Comparison of ENCODE assay signal across 1 cellular context in the genomic region with DNA sequence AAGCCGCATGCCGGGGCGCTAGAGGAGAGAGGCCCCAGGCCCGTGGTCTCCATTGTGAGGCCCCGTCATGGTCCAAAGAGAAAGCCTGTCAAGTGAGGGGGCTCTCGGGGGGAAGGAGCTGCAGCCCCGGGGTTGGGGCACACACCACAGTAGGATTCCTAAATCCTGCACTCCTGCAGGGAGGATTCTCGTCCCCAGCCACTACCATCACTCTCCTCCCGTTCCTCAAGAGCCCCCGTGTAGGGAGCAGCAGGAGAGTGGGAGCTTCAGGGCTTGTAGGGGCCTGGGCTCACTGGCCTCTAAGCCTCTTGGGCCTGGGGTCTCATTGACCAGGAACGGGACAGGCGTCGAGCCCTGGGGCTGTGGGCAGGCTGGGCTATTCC.
TF ChIP-seq lines count a peak whose summit lies in the region.

No MANE protein-coding gene starts in this region.

TF ChIP-seq in HepG2, 621 proteins besides CTCF, POLR2A, EP300 and RAD21 (continues in another document):
- 0 out of 2 replicates have a peak, but pooled peaks have one; percentile 12 for TF ChIP-seq ZBTB1 (CRISPR knock-in tag; IDR thresholded peaks at IDR 0.05; ENCODE audit: borderline replicate concordance)
- 0 out of 2 replicates have a peak, but pooled peaks have one; percentile 2 for TF ChIP-seq ZNF724P (CRISPR knock-in tag; IDR thresholded peaks at IDR 0.05; ENCODE audit: borderline replicate concordance)
- peak; percentile 9; the same call in 1 of the 2 replicates for TF ChIP-seq DMAP1 (CRISPR knock-in tag; IDR thresholded peaks at IDR 0.05)
- TF ChIP-seq, protein P1, sequence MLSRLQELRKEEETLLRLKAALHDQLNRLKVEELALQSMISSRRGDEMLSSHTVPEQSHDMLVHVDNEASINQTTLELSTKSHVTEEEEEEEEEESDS (CRISPR knock-in tag; IDR thresholded peaks at IDR 0.05; ENCODE audit: borderline replicate concordance), result peak; percentile 60; the same call in 1 of the 2 replicates
- peak; percentile 23 for TF ChIP-seq MED8 (CRISPR knock-in tag; IDR thresholded peaks at IDR 0.05; ENCODE audit: insufficient replicate concordance)
- peak; percentile 1 for TF ChIP-seq JARID2 (CRISPR knock-in tag; IDR thresholded peaks at IDR 0.05; ENCODE audit: insufficient replicate concordance)
- TF ChIP-seq ZNF224 (CRISPR knock-in tag; IDR thresholded peaks at IDR 0.05), result 0 out of 2 replicates have a peak, but pooled peaks have one; percentile 41
- no peak for TF ChIP-seq ZNF543 (CRISPR knock-in tag; IDR thresholded peaks at IDR 0.05)
- 0 out of 2 replicates have a peak, but pooled peaks have one; percentile 19 for TF ChIP-seq ZNF446 (CRISPR knock-in tag; IDR thresholded peaks at IDR 0.05)
- TF ChIP-seq, protein P2, sequence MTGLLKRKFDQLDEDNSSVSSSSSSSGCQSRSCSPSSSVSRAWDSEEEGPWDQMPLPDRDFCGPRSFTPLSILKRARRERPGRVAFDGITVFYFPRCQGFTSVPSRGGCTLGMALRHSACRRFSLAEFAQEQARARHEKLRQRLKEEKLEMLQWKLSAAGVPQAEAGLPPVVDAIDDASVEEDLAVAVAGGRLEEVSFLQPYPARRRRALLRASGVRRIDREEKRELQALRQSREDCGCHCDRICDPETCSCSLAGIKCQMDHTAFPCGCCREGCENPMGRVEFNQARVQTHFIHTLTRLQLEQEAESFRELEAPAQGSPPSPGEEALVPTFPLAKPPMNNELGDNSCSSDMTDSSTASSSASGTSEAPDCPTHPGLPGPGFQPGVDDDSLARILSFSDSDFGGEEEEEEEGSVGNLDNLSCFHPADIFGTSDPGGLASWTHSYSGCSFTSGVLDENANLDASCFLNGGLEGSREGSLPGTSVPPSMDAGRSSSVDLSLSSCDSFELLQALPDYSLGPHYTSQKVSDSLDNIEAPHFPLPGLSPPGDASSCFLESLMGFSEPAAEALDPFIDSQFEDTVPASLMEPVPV (CRISPR knock-in tag; IDR thresholded peaks at IDR 0.05), result peak; percentile 23; the same call in 1 of the 2 replicates
- TF ChIP-seq ZNF569 (CRISPR knock-in tag; IDR thresholded peaks at IDR 0.05; ENCODE audit: borderline replicate concordance), result 0 out of 2 replicates have a peak, but pooled peaks have one; percentile 22
- 0 out of 2 replicates have a peak, but pooled peaks have one; percentile 40 for TF ChIP-seq ZNF816 (CRISPR knock-in tag; IDR thresholded peaks at IDR 0.05; ENCODE audit: borderline replicate concordance)
- TF ChIP-seq ZSCAN31 (CRISPR knock-in tag; IDR thresholded peaks at IDR 0.05; ENCODE audit: low read depth), result peak; percentile 62
- TF ChIP-seq MTF2 (CRISPR knock-in tag; IDR thresholded peaks at IDR 0.05; ENCODE audit: borderline replicate concordance), result 0 out of 2 replicates have a peak, but pooled peaks have one; percentile 11
- TF ChIP-seq ZC3H13 (CRISPR knock-in tag; IDR thresholded peaks at IDR 0.05), result 0 out of 2 replicates have a peak, but pooled peaks have one; percentile 66
- no peak for TF ChIP-seq HNF4G (IDR thresholded peaks at IDR 0.05; ENCODE audit: borderline replicate concordance, low read depth, low read length)
- TF ChIP-seq HNF4G (CRISPR knock-in tag; IDR thresholded peaks at IDR 0.05; ENCODE audit: borderline replicate concordance, low read depth), result 0 out of 2 replicates have a peak, but pooled peaks have one; percentile 3
- TF ChIP-seq, protein P3, sequence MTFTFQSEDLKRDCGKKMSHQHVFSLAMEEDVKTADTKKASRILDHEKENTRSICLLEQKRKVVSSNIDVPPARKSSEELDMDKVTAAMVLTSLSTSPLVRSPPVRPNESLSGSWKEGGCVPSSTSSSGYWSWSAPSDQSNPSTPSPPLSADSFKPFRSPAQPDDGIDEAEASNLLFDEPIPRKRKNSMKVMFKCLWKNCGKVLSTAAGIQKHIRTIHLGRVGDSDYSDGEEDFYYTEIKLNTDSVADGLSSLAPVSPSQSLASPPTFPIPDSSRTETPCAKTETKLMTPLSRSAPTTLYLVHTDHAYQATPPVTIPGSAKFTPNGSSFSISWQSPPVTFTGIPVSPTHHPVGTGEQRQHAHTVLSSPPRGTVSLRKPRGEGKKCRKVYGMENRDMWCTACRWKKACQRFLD (CRISPR knock-in tag; IDR thresholded peaks at IDR 0.05; ENCODE audit: borderline replicate concordance), result peak; percentile 56; the same call in 1 of the 2 replicates
- 0 out of 2 replicates have a peak, but pooled peaks have one; percentile 10 for TF ChIP-seq EEA1 (CRISPR knock-in tag; IDR thresholded peaks at IDR 0.05; ENCODE audit: borderline replicate concordance)
- TF ChIP-seq, protein P4, sequence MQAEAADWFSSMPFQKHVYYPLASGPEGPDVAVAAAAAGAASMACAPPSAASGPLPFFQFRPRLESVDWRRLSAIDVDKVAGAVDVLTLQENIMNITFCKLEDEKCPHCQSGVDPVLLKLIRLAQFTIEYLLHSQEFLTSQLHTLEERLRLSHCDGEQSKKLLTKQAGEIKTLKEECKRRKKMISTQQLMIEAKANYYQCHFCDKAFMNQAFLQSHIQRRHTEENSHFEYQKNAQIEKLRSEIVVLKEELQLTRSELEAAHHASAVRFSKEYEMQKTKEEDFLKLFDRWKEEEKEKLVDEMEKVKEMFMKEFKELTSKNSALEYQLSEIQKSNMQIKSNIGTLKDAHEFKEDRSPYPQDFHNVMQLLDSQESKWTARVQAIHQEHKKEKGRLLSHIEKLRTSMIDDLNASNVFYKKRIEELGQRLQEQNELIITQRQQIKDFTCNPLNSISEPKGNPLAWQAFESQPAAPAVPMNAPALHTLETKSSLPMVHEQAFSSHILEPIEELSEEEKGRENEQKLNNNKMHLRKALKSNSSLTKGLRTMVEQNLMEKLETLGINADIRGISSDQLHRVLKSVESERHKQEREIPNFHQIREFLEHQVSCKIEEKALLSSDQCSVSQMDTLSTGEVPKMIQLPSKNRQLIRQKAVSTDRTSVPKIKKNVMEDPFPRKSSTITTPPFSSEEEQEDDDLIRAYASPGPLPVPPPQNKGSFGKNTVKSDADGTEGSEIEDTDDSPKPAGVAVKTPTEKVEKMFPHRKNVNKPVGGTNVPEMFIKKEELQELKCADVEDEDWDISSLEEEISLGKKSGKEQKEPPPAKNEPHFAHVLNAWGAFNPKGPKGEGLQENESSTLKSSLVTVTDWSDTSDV (CRISPR knock-in tag; IDR thresholded peaks at IDR 0.05), result no peak
- TF ChIP-seq ZNF274 (CRISPR knock-in tag; IDR thresholded peaks at IDR 0.05), result no peak
- TF ChIP-seq ZNF234 (CRISPR knock-in tag; conservative IDR thresholded peaks at IDR 0.05), result no peak
- TF ChIP-seq ZNF746 (CRISPR knock-in tag; IDR thresholded peaks at IDR 0.05), result 0 out of 2 replicates have a peak, but pooled peaks have one; percentile 46
- TF ChIP-seq, protein P5, sequence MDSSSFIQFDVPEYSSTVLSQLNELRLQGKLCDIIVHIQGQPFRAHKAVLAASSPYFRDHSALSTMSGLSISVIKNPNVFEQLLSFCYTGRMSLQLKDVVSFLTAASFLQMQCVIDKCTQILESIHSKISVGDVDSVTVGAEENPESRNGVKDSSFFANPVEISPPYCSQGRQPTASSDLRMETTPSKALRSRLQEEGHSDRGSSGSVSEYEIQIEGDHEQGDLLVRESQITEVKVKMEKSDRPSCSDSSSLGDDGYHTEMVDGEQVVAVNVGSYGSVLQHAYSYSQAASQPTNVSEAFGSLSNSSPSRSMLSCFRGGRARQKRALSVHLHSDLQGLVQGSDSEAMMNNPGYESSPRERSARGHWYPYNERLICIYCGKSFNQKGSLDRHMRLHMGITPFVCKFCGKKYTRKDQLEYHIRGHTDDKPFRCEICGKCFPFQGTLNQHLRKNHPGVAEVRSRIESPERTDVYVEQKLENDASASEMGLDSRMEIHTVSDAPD (CRISPR knock-in tag; IDR thresholded peaks at IDR 0.05), result peak; percentile 83; the same call in 1 of the 2 replicates
- TF ChIP-seq NR1H2 (CRISPR knock-in tag; IDR thresholded peaks at IDR 0.05; ENCODE audit: borderline replicate concordance, low read depth), result 0 out of 2 replicates have a peak, but pooled peaks have one; percentile 13
- TF ChIP-seq ZNF354B (CRISPR knock-in tag; IDR thresholded peaks at IDR 0.05), result 0 out of 2 replicates have a peak, but pooled peaks have one; percentile 68
- TF ChIP-seq TARDBP (CRISPR knock-in tag; IDR thresholded peaks at IDR 0.05), result peak; percentile 32; the same call in 1 of the 2 replicates
- TF ChIP-seq, protein P6, sequence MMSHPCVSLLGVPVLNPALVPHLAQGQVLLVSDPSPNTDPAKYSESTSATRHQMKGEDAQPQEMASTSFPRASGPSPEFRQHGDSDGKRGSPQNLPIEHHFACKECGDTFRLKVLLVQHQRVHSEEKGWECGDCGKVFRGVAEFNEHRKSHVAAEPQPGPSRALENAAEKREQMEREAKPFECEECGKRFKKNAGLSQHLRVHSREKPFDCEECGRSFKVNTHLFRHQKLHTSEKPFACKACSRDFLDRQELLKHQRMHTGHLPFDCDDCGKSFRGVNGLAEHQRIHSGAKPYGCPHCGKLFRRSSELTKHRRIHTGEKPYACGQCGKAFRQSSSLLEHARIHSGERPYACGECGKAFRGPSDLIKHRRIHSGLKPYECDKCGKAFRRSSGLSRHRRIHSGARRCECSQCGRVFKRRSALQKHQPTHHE (CRISPR knock-in tag; IDR thresholded peaks at IDR 0.05; ENCODE audit: borderline replicate concordance), result no peak
- TF ChIP-seq, protein P7, sequence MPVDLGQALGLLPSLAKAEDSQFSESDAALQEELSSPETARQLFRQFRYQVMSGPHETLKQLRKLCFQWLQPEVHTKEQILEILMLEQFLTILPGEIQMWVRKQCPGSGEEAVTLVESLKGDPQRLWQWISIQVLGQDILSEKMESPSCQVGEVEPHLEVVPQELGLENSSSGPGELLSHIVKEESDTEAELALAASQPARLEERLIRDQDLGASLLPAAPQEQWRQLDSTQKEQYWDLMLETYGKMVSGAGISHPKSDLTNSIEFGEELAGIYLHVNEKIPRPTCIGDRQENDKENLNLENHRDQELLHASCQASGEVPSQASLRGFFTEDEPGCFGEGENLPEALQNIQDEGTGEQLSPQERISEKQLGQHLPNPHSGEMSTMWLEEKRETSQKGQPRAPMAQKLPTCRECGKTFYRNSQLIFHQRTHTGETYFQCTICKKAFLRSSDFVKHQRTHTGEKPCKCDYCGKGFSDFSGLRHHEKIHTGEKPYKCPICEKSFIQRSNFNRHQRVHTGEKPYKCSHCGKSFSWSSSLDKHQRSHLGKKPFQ (CRISPR knock-in tag; IDR thresholded peaks at IDR 0.05; ENCODE audit: insufficient replicate concordance), result peak; percentile 15
- 0 out of 2 replicates have a peak, but pooled peaks have one; percentile 69 for TF ChIP-seq ZNF670 (CRISPR knock-in tag; IDR thresholded peaks at IDR 0.05; ENCODE audit: borderline replicate concordance)
- peak; percentile 26; the same call in 1 of the 2 replicates for TF ChIP-seq ZNF891 (CRISPR knock-in tag; IDR thresholded peaks at IDR 0.05)
- no peak for TF ChIP-seq NONO (IDR thresholded peaks at IDR 0.05)
- 0 out of 2 replicates have a peak, but pooled peaks have one; percentile 5 for TF ChIP-seq NONO (CRISPR knock-in tag; conservative IDR thresholded peaks at IDR 0.05)
- TF ChIP-seq ZNF674 (CRISPR knock-in tag; IDR thresholded peaks at IDR 0.05; ENCODE audit: low read depth), result no peak
- TF ChIP-seq, protein P8, sequence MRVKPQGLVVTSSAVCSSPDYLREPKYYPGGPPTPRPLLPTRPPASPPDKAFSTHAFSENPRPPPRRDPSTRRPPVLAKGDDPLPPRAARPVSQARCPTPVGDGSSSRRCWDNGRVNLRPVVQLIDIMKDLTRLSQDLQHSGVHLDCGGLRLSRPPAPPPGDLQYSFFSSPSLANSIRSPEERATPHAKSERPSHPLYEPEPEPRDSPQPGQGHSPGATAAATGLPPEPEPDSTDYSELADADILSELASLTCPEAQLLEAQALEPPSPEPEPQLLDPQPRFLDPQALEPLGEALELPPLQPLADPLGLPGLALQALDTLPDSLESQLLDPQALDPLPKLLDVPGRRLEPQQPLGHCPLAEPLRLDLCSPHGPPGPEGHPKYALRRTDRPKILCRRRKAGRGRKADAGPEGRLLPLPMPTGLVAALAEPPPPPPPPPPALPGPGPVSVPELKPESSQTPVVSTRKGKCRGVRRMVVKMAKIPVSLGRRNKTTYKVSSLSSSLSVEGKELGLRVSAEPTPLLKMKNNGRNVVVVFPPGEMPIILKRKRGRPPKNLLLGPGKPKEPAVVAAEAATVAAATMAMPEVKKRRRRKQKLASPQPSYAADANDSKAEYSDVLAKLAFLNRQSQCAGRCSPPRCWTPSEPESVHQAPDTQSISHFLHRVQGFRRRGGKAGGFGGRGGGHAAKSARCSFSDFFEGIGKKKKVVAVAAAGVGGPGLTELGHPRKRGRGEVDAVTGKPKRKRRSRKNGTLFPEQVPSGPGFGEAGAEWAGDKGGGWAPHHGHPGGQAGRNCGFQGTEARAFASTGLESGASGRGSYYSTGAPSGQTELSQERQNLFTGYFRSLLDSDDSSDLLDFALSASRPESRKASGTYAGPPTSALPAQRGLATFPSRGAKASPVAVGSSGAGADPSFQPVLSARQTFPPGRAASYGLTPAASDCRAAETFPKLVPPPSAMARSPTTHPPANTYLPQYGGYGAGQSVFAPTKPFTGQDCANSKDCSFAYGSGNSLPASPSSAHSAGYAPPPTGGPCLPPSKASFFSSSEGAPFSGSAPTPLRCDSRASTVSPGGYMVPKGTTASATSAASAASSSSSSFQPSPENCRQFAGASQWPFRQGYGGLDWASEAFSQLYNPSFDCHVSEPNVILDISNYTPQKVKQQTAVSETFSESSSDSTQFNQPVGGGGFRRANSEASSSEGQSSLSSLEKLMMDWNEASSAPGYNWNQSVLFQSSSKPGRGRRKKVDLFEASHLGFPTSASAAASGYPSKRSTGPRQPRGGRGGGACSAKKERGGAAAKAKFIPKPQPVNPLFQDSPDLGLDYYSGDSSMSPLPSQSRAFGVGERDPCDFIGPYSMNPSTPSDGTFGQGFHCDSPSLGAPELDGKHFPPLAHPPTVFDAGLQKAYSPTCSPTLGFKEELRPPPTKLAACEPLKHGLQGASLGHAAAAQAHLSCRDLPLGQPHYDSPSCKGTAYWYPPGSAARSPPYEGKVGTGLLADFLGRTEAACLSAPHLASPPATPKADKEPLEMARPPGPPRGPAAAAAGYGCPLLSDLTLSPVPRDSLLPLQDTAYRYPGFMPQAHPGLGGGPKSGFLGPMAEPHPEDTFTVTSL (CRISPR knock-in tag; IDR thresholded peaks at IDR 0.05; ENCODE audit: borderline replicate concordance), result 0 out of 2 replicates have a peak, but pooled peaks have one; percentile 56
